ENCODE assay signal across 21 cellular contexts in the genomic region with DNA sequence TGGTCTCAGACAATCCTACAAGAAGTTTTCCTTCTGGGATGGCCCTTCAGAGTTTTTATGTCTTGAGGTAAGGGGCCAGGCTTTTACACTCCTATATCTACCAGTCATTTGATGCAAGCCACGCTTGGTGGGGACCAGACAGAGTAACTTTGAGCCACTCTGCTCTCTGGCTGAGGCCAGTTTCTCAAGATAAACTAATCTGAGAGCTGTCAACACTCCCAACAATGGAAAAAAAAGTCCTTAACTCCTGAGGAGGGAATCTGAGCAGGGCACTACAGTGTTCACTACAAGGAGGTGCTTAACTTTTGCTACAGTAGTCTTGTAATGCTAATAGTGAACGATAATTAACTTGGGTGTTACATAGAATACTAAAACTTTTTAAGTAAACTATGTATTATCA.
"Had no signal": no experiment of that assay in that cellular context is flagged by ENCODE, and none has a peak within 500 bp of the region (broad histone marks: within the 10 kb centered on the region; RNA-seq: fewer than 3 reads in every experiment).

No MANE protein-coding gene starts in this region.

- H3K36me3 ChIP-seq: left lung, ovary, right atrium auricular region, right lobe of liver, tibial nerve, upper lobe of left lung, vagina had no signal

- ATAC-seq: left colon; left lung; naive thymus-derived CD8-positive, alpha-beta T cell; right lobe of liver; stimulated activated memory B cell treated with anti-CD40 and anti-IgM and Interleukin-4, amounts not matched to agents 10 μg/mL and 1 μg/mL and 100 μg/mL, for 72 hours; stimulated activated naive CD8-positive, alpha-beta T cell treated with anti-CD3 and anti-CD28 coated beads, Interleukin-15, amount 100 ng/mL, for 72 hours had no signal

- H3K4me1 ChIP-seq: left lung, right atrium auricular region, right lobe of liver, tibial nerve, upper lobe of left lung, vagina had no signal

- DNase-seq: hippocampal formation; kidney; left colon; left lung; naive thymus-derived CD8-positive, alpha-beta T cell; ovary; right lobe of liver; stimulated activated CD4-positive, alpha-beta T cell treated with anti-CD3 and anti-CD28 coated beads, Interleukin-1b, Interleukin-23, amount 100 ng/mL, for 48 hours; stimulated activated CD4-positive, alpha-beta T cell treated with anti-CD3 and anti-CD28 coated beads, Interleukin-2, amount 100 ng/mL, for 48 hours; stimulated activated CD4-positive, alpha-beta T cell treated with anti-CD3 and anti-CD28 coated beads, Interleukin-4, amount 100 ng/mL, for 4 hours; stimulated activated CD8-positive, alpha-beta memory T cell treated with anti-CD3 and anti-CD28 coated beads, Interleukin-4, amount 100 ng/mL, for 48 hours; stimulated activated naive CD4-positive, alpha-beta T cell treated with Interleukin-2 at 50 U/mL for 16 hours; stimulated activated naive CD8-positive, alpha-beta T cell treated with anti-CD3 and anti-CD28 coated beads, Interleukin-15, amount 100 ng/mL, for 72 hours; substantia nigra; upper lobe of left lung had no signal

- H3K27ac ChIP-seq: left lung, ovary, right atrium auricular region, right lobe of liver, tibial nerve, upper lobe of left lung, vagina had no signal

- H3K27me3 ChIP-seq: left lung, right atrium auricular region, right lobe of liver, tibial nerve, upper lobe of left lung, vagina had no signal

- H3K4me3 ChIP-seq: left lung, lung, ovary, right atrium auricular region, right lobe of liver, smooth muscle cell, tibial nerve, upper lobe of left lung, vagina had no signal

- H3K9me3 ChIP-seq: left lung, ovary, right atrium auricular region, right lobe of liver, tibial nerve, upper lobe of left lung, vagina had no signal

- H3K4me2 ChIP-seq: smooth muscle cell had no signal
